In the genomic region with DNA sequence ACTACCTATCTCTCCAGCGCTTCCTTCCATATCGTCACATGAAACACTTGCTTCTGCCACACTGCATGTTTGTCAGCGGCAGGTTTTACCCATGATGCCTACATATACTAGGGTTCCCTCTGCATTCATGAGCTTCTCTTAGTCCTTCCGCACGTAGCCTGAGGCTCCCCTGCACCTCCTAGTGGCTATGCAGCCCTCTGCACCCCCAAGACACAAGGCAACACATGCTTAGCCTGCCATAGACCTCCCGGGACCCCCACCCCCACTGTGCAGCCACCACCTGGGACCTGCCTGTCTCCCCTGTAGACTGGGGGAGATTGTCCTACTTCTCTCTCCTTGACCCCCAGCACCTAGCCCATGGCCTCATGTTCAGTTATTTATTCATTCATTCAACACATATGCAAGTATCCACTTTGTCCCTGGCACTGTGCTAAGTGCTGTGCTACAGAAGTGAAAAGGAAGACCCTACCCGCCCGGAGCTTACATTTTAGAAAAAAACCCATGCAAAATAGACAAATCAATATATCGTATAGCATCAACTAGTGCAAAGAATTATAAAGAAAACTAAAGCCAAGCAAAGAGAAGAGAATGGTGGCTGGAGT, we compare ENCODE assay signal across 8 cellular contexts. TPM values are rescaled to one million over a fixed set of nuclear protein-coding genes. Genes with fewer than 3 reads are reported as not detected.
DNase-seq lines count a peak whose midpoint lies in the region; ATAC-seq and TF ChIP-seq lines count a peak whose summit lies in the region.

No MANE protein-coding gene starts in this region.

- no peaks in the 10 kb centered on the region for H3K9me3 ChIP-seq in colonic mucosa

- no peaks in the 10 kb centered on the region for H3K27me3 ChIP-seq in BJ (ENCODE audit: control insufficient read depth, insufficient read depth, low read length)
- H3K27me3 ChIP-seq in colonic mucosa: no peaks in the 10 kb centered on the region

- no peak for DNase-seq in BJ (ENCODE audit: low read depth)
- DNase-seq in SK-MEL-5 (ENCODE audit: low read depth, low spot score): peak; percentile 54
- peak; percentile 31 for DNase-seq in colonic mucosa
- DNase-seq in lung microvascular endothelial cell (ENCODE audit: low read depth in 2 of 2): peak; percentile 35 to 58
- no peak for DNase-seq in DMS153 (lab: John Stamatoyannopoulos, UW)

- intact Hi-C loops in colonic mucosa (cut with DNase I): loop anchor here (5.0 kb wide), 3 partner anchors 182 to 507 kb away; no protein-coding TSS in a partner anchor

- CTCF ChIA-PET in BJ (lab: Yijun Ruan, JAX): interaction anchor here (0.7 to 5.0 kb wide), 13 partner anchors 24 to 508 kb away, joined by 3 to 45 read pairs (median 4); no protein-coding TSS in a partner anchor

- no peak overlapping the region for H3K4me3 ChIP-seq in BJ (ENCODE audit: low read depth, low read length)
- H3K4me3 ChIP-seq in colonic mucosa: no peak overlapping the region

- POLR2A ChIA-PET in BJ (lab: Charles Lee): no interaction called here

- peak; percentile 64 for TF ChIP-seq CTCF in BJ (IDR thresholded peaks at IDR 0.05; ENCODE audit: insufficient read depth, low read depth, low read length)
- TF ChIP-seq CTCF in colonic mucosa (IDR thresholded peaks at IDR 0.05): peak; percentile 57

- H3K4me1 ChIP-seq in colonic mucosa: no peaks in the 10 kb centered on the region

- H3K36me3 ChIP-seq in BJ (ENCODE audit: control insufficient read depth, insufficient read depth, low read length): no peaks in the 10 kb centered on the region
- no peaks in the 10 kb centered on the region for H3K36me3 ChIP-seq in colonic mucosa

- H3K27ac ChIP-seq in colonic mucosa: no peak overlapping the region

- in situ Hi-C loops in SK-MEL-5 (cut with HindIII; ENCODE audit: low pct_unique_long_range_greater_than_20kb, low sequenced_read_pairs): no loop called here

- ATAC-seq in GM18870 (IDR thresholded peaks at IDR 0.05; ENCODE audit: unreplicated experiment) (peak; percentile 78), HG03175 (IDR thresholded peaks at IDR 0.05; ENCODE audit: unreplicated experiment) (peak; percentile 85), HG02840 (IDR thresholded peaks at IDR 0.05; ENCODE audit: low FRiP score, unreplicated experiment) (no peak)

- no peak overlapping the region for H3K9ac ChIP-seq in colonic mucosa (ENCODE audit: low read depth in 2 of 2, low read length in 2 of 2)

RNA-seq across cellular contexts. Expression of gene TMEM273, which starts 23.5 kb away (rescaled TPM):
- not detected in 2 replicates for polyA plus RNA-seq in BJ (2011; rRNA removed)
- polyA minus RNA-seq in BJ (2011; rRNA and poly(A)+ RNA removed): not detected in 2 replicates
- total RNA-seq in SK-MEL-5 (2014; rRNA removed; shearing (Covaris generic)): not detected in 2 replicates
- not detected in 2 replicates for polyA plus RNA-seq in SK-MEL-5 (2015; cell fraction: cytosol; rRNA removed)
- not detected in 2 replicates for polyA plus RNA-seq in SK-MEL-5 (2015; cell fraction: nucleus; rRNA removed)
- total RNA-seq in colonic mucosa (1 to 10 TPM; 3.4 to 5.1 TPM), lung microvascular endothelial cell (4.8 and 6.1 TPM in 2 replicates)

RNA-seq across cellular contexts. Expression of gene FAM170B, which starts 30.9 kb away (rescaled TPM):
- not detected in 2 replicates for polyA plus RNA-seq in BJ (2011; rRNA removed)
- not detected in 2 replicates for polyA minus RNA-seq in BJ (2011; rRNA and poly(A)+ RNA removed)
- total RNA-seq in SK-MEL-5 (2014; rRNA removed; shearing (Covaris generic)): not detected in 2 replicates
- not detected in 2 replicates for polyA plus RNA-seq in SK-MEL-5 (2015; cell fraction: cytosol; rRNA removed)
- not detected in 2 replicates for polyA plus RNA-seq in SK-MEL-5 (2015; cell fraction: nucleus; rRNA removed)
- not detected for total RNA-seq in colonic mucosa
- total RNA-seq in lung microvascular endothelial cell: not detected in 2 replicates

RNA-seq across cellular contexts. Expression of gene VSTM4, which starts 49.4 kb away (rescaled TPM):
- polyA plus RNA-seq in BJ (2011; rRNA removed): 2.8 and 4.4 TPM in 2 replicates
- 2.8 and 4.2 TPM in 2 replicates for polyA minus RNA-seq in BJ (2011; rRNA and poly(A)+ RNA removed)
- not detected in 2 replicates for total RNA-seq in SK-MEL-5 (2014; rRNA removed; shearing (Covaris generic))
- not detected in 2 replicates for polyA plus RNA-seq in SK-MEL-5 (2015; cell fraction: cytosol; rRNA removed)
- polyA plus RNA-seq in SK-MEL-5 (2015; cell fraction: nucleus; rRNA removed): not detected in 2 replicates
- total RNA-seq in colonic mucosa (1 to 10 TPM; 1.2 to 3.1 TPM), lung microvascular endothelial cell (0.22 and 1.6 TPM in 2 replicates)

Comparison
In these comparisons a context has a peak if more than half of its experiments do, and no peak if none do; other contexts are left out.
1. DNase-seq: peak in SK-MEL-5 (single experiment), colonic mucosa (single experiment) and lung microvascular endothelial cell (2 of 2); none in BJ (single experiment) and DMS153 (single experiment).